ENCODE assay signal across 1 cellular context in the genomic region with DNA sequence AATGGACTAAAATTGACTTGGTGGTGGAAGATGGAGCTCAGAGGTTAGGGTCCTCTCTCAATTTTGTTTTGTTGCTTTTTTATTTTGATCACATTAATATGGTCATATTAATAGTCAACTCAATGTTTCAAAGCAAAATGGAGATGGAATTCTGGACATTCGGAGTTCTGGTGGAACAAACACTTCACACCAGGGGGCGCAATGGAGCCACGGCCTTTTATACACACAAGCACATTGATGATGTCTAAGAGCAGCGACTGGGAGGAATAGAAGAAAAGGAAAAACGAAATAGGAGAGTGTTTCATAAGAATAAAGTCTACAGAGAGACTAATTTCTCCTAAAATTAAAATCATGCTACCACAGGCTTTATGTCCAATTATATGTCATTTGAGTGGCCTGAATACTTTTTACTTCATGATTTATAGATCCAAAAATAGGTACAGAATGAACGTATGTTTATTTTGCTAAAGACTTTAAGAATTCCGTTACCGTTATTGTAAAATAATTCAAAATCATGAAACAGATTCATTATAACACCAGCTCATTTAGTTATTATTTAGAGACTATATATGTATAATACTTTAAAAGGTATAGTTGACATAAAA.
A peak's percentile ranks its signal among the peaks of the same experiment; 100 is the strongest.
TF ChIP-seq lines count a peak whose summit lies in the region.

No MANE protein-coding gene starts in this region.

TF ChIP-seq in K562, 482 proteins besides CTCF, POLR2A, EP300 and RAD21 (continued from another document and continues in another):
- TF ChIP-seq, protein P1, sequence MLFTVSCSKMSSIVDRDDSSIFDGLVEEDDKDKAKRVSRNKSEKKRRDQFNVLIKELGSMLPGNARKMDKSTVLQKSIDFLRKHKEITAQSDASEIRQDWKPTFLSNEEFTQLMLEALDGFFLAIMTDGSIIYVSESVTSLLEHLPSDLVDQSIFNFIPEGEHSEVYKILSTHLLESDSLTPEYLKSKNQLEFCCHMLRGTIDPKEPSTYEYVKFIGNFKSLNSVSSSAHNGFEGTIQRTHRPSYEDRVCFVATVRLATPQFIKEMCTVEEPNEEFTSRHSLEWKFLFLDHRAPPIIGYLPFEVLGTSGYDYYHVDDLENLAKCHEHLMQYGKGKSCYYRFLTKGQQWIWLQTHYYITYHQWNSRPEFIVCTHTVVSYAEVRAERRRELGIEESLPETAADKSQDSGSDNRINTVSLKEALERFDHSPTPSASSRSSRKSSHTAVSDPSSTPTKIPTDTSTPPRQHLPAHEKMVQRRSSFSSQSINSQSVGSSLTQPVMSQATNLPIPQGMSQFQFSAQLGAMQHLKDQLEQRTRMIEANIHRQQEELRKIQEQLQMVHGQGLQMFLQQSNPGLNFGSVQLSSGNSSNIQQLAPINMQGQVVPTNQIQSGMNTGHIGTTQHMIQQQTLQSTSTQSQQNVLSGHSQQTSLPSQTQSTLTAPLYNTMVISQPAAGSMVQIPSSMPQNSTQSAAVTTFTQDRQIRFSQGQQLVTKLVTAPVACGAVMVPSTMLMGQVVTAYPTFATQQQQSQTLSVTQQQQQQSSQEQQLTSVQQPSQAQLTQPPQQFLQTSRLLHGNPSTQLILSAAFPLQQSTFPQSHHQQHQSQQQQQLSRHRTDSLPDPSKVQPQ (CRISPR knock-in tag; IDR thresholded peaks at IDR 0.05; ENCODE audit: borderline replicate concordance) = no peak
- TF ChIP-seq NFXL1 (CRISPR knock-in tag; IDR thresholded peaks at IDR 0.05) (no peak), MYBL2 (IDR thresholded peaks at IDR 0.05; ENCODE audit: low read depth) (no peak), MYBL2 (CRISPR knock-in tag; IDR thresholded peaks at IDR 0.05; ENCODE audit: borderline replicate concordance) (no peak), ATF1 (CRISPR knock-in tag; IDR thresholded peaks at IDR 0.05) (peak; percentile 66), ATF1 (tag; IDR thresholded peaks at IDR 0.05) (peak; percentile 88), HCFC1 (IDR thresholded peaks at IDR 0.05; ENCODE audit: low read depth, low read length) (peak; percentile 41; the same call in 1 of the 2 replicates), ZNF311 (CRISPR knock-in tag; IDR thresholded peaks at IDR 0.05) (no peak), BCL6 (CRISPR knock-in tag; IDR thresholded peaks at IDR 0.05) (no peak), ZNF830 (CRISPR knock-in tag; IDR thresholded peaks at IDR 0.05) (no peak), PHB (CRISPR knock-in tag; IDR thresholded peaks at IDR 0.05) (no peak), OTX1 (CRISPR knock-in tag; IDR thresholded peaks at IDR 0.05) (no peak), TEAD4 (IDR thresholded peaks at IDR 0.05; ENCODE audit: low read length) (peak; percentile 35; the same call in 1 of the 2 replicates), TEAD4 (CRISPR knock-in tag; IDR thresholded peaks at IDR 0.05; ENCODE audit: borderline replicate concordance) (no peak), CCAR2 (IDR thresholded peaks at IDR 0.05; ENCODE audit: low read depth, low read length) (no peak), ZBED1 (IDR thresholded peaks at IDR 0.05) (no peak), ETV1 (tag; conservative IDR thresholded peaks at IDR 0.05; ENCODE audit: low read depth) (no peak), RBM14 (IDR thresholded peaks at IDR 0.05; ENCODE audit: borderline replicate concordance, insufficient read depth, low read depth, low read length) (no peak), ZNF444 (CRISPR knock-in tag; IDR thresholded peaks at IDR 0.05) (no peak), ZNF384 (IDR thresholded peaks at IDR 0.05; ENCODE audit: low read depth, low read length) (no peak)
- TF ChIP-seq, protein P2, sequence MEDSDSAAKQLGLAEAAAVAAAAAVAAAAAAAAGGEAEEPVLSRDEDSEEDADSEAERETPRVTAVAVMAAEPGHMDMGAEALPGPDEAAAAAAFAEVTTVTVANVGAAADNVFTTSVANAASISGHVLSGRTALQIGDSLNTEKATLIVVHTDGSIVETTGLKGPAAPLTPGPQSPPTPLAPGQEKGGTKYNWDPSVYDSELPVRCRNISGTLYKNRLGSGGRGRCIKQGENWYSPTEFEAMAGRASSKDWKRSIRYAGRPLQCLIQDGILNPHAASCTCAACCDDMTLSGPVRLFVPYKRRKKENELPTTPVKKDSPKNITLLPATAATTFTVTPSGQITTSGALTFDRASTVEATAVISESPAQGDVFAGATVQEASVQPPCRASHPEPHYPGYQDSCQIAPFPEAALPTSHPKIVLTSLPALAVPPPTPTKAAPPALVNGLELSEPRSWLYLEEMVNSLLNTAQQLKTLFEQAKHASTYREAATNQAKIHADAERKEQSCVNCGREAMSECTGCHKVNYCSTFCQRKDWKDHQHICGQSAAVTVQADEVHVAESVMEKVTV (CRISPR knock-in tag; IDR thresholded peaks at IDR 0.05) = peak; percentile 48; the same call in 1 of the 2 replicates
- TF ChIP-seq, protein P3, sequence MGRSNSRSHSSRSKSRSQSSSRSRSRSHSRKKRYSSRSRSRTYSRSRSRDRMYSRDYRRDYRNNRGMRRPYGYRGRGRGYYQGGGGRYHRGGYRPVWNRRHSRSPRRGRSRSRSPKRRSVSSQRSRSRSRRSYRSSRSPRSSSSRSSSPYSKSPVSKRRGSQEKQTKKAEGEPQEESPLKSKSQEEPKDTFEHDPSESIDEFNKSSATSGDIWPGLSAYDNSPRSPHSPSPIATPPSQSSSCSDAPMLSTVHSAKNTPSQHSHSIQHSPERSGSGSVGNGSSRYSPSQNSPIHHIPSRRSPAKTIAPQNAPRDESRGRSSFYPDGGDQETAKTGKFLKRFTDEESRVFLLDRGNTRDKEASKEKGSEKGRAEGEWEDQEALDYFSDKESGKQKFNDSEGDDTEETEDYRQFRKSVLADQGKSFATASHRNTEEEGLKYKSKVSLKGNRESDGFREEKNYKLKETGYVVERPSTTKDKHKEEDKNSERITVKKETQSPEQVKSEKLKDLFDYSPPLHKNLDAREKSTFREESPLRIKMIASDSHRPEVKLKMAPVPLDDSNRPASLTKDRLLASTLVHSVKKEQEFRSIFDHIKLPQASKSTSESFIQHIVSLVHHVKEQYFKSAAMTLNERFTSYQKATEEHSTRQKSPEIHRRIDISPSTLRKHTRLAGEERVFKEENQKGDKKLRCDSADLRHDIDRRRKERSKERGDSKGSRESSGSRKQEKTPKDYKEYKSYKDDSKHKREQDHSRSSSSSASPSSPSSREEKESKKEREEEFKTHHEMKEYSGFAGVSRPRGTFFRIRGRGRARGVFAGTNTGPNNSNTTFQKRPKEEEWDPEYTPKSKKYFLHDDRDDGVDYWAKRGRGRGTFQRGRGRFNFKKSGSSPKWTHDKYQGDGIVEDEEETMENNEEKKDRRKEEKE (IDR thresholded peaks at IDR 0.05; ENCODE audit: borderline replicate concordance in 1 of 2, control insufficient read depth in 1 of 2, low read depth in 2 of 2, low read length in 1 of 2) = no peak
- TF ChIP-seq, protein P4, sequence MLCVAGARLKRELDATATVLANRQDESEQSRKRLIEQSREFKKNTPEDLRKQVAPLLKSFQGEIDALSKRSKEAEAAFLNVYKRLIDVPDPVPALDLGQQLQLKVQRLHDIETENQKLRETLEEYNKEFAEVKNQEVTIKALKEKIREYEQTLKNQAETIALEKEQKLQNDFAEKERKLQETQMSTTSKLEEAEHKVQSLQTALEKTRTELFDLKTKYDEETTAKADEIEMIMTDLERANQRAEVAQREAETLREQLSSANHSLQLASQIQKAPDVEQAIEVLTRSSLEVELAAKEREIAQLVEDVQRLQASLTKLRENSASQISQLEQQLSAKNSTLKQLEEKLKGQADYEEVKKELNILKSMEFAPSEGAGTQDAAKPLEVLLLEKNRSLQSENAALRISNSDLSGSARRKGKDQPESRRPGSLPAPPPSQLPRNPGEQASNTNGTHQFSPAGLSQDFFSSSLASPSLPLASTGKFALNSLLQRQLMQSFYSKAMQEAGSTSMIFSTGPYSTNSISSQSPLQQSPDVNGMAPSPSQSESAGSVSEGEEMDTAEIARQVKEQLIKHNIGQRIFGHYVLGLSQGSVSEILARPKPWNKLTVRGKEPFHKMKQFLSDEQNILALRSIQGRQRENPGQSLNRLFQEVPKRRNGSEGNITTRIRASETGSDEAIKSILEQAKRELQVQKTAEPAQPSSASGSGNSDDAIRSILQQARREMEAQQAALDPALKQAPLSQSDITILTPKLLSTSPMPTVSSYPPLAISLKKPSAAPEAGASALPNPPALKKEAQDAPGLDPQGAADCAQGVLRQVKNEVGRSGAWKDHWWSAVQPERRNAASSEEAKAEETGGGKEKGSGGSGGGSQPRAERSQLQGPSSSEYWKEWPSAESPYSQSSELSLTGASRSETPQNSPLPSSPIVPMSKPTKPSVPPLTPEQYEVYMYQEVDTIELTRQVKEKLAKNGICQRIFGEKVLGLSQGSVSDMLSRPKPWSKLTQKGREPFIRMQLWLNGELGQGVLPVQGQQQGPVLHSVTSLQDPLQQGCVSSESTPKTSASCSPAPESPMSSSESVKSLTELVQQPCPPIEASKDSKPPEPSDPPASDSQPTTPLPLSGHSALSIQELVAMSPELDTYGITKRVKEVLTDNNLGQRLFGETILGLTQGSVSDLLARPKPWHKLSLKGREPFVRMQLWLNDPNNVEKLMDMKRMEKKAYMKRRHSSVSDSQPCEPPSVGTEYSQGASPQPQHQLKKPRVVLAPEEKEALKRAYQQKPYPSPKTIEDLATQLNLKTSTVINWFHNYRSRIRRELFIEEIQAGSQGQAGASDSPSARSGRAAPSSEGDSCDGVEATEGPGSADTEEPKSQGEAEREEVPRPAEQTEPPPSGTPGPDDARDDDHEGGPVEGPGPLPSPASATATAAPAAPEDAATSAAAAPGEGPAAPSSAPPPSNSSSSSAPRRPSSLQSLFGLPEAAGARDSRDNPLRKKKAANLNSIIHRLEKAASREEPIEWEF (CRISPR knock-in tag; IDR thresholded peaks at IDR 0.05) = no peak
- TF ChIP-seq, protein P5, sequence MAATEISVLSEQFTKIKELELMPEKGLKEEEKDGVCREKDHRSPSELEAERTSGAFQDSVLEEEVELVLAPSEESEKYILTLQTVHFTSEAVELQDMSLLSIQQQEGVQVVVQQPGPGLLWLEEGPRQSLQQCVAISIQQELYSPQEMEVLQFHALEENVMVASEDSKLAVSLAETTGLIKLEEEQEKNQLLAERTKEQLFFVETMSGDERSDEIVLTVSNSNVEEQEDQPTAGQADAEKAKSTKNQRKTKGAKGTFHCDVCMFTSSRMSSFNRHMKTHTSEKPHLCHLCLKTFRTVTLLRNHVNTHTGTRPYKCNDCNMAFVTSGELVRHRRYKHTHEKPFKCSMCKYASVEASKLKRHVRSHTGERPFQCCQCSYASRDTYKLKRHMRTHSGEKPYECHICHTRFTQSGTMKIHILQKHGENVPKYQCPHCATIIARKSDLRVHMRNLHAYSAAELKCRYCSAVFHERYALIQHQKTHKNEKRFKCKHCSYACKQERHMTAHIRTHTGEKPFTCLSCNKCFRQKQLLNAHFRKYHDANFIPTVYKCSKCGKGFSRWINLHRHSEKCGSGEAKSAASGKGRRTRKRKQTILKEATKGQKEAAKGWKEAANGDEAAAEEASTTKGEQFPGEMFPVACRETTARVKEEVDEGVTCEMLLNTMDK (IDR thresholded peaks at IDR 0.05; ENCODE audit: borderline replicate concordance, insufficient read depth, low read depth, low read length, poor library complexity, severe bottlenecking) = peak; percentile 37
- TF ChIP-seq, protein P6, sequence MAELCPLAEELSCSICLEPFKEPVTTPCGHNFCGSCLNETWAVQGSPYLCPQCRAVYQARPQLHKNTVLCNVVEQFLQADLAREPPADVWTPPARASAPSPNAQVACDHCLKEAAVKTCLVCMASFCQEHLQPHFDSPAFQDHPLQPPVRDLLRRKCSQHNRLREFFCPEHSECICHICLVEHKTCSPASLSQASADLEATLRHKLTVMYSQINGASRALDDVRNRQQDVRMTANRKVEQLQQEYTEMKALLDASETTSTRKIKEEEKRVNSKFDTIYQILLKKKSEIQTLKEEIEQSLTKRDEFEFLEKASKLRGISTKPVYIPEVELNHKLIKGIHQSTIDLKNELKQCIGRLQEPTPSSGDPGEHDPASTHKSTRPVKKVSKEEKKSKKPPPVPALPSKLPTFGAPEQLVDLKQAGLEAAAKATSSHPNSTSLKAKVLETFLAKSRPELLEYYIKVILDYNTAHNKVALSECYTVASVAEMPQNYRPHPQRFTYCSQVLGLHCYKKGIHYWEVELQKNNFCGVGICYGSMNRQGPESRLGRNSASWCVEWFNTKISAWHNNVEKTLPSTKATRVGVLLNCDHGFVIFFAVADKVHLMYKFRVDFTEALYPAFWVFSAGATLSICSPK (IDR thresholded peaks at IDR 0.05; ENCODE audit: borderline replicate concordance) = no peak
- TF ChIP-seq, protein P7, sequence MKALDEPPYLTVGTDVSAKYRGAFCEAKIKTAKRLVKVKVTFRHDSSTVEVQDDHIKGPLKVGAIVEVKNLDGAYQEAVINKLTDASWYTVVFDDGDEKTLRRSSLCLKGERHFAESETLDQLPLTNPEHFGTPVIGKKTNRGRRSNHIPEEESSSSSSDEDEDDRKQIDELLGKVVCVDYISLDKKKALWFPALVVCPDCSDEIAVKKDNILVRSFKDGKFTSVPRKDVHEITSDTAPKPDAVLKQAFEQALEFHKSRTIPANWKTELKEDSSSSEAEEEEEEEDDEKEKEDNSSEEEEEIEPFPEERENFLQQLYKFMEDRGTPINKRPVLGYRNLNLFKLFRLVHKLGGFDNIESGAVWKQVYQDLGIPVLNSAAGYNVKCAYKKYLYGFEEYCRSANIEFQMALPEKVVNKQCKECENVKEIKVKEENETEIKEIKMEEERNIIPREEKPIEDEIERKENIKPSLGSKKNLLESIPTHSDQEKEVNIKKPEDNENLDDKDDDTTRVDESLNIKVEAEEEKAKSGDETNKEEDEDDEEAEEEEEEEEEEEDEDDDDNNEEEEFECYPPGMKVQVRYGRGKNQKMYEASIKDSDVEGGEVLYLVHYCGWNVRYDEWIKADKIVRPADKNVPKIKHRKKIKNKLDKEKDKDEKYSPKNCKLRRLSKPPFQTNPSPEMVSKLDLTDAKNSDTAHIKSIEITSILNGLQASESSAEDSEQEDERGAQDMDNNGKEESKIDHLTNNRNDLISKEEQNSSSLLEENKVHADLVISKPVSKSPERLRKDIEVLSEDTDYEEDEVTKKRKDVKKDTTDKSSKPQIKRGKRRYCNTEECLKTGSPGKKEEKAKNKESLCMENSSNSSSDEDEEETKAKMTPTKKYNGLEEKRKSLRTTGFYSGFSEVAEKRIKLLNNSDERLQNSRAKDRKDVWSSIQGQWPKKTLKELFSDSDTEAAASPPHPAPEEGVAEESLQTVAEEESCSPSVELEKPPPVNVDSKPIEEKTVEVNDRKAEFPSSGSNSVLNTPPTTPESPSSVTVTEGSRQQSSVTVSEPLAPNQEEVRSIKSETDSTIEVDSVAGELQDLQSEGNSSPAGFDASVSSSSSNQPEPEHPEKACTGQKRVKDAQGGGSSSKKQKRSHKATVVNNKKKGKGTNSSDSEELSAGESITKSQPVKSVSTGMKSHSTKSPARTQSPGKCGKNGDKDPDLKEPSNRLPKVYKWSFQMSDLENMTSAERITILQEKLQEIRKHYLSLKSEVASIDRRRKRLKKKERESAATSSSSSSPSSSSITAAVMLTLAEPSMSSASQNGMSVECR (CRISPR knock-in tag; IDR thresholded peaks at IDR 0.05) = no peak
- TF ChIP-seq, protein P8, sequence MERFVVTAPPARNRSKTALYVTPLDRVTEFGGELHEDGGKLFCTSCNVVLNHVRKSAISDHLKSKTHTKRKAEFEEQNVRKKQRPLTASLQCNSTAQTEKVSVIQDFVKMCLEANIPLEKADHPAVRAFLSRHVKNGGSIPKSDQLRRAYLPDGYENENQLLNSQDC (CRISPR knock-in tag; IDR thresholded peaks at IDR 0.05) = no peak
- TF ChIP-seq, protein P9, sequence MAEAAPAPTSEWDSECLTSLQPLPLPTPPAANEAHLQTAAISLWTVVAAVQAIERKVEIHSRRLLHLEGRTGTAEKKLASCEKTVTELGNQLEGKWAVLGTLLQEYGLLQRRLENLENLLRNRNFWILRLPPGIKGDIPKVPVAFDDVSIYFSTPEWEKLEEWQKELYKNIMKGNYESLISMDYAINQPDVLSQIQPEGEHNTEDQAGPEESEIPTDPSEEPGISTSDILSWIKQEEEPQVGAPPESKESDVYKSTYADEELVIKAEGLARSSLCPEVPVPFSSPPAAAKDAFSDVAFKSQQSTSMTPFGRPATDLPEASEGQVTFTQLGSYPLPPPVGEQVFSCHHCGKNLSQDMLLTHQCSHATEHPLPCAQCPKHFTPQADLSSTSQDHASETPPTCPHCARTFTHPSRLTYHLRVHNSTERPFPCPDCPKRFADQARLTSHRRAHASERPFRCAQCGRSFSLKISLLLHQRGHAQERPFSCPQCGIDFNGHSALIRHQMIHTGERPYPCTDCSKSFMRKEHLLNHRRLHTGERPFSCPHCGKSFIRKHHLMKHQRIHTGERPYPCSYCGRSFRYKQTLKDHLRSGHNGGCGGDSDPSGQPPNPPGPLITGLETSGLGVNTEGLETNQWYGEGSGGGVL (CRISPR knock-in tag; IDR thresholded peaks at IDR 0.05) = no peak
